ENCODE assay signal across 1 cellular context in genomic region chr1:109909531-109909930, GRCh38.
TF ChIP-seq lines count a peak whose summit lies in the region.

No MANE protein-coding gene starts in this region.

TF ChIP-seq in GM23338, 12 proteins besides CTCF, POLR2A, EP300 and RAD21 (continued from another document):
- TF ChIP-seq ZNF462 (CRISPR knock-in tag; IDR thresholded peaks at IDR 0.05) (no peak), CREB1 (CRISPR knock-in tag; IDR thresholded peaks at IDR 0.05; ENCODE audit: low read depth) (no peak), EZH2 (IDR thresholded peaks at IDR 0.05; ENCODE audit: low read depth, unreplicated experiment) (no peak), ZNF114 (CRISPR knock-in tag; IDR thresholded peaks at IDR 0.05) (no peak), REST (IDR thresholded peaks at IDR 0.05; ENCODE audit: unreplicated experiment) (no peak), NANOG (IDR thresholded peaks at IDR 0.05; ENCODE audit: borderline replicate concordance) (no peak), EZH2phosphoT487 (IDR thresholded peaks at IDR 0.05; ENCODE audit: unreplicated experiment) (no peak), STAT1 (IDR thresholded peaks at IDR 0.05; ENCODE audit: unreplicated experiment) (no peak)
- TF ChIP-seq, protein P1, sequence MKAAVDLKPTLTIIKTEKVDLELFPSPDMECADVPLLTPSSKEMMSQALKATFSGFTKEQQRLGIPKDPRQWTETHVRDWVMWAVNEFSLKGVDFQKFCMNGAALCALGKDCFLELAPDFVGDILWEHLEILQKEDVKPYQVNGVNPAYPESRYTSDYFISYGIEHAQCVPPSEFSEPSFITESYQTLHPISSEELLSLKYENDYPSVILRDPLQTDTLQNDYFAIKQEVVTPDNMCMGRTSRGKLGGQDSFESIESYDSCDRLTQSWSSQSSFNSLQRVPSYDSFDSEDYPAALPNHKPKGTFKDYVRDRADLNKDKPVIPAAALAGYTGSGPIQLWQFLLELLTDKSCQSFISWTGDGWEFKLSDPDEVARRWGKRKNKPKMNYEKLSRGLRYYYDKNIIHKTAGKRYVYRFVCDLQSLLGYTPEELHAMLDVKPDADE (IDR thresholded peaks at IDR 0.05): no peak
